Comparison of ENCODE assay signal across 1 cellular context in the genomic region with DNA sequence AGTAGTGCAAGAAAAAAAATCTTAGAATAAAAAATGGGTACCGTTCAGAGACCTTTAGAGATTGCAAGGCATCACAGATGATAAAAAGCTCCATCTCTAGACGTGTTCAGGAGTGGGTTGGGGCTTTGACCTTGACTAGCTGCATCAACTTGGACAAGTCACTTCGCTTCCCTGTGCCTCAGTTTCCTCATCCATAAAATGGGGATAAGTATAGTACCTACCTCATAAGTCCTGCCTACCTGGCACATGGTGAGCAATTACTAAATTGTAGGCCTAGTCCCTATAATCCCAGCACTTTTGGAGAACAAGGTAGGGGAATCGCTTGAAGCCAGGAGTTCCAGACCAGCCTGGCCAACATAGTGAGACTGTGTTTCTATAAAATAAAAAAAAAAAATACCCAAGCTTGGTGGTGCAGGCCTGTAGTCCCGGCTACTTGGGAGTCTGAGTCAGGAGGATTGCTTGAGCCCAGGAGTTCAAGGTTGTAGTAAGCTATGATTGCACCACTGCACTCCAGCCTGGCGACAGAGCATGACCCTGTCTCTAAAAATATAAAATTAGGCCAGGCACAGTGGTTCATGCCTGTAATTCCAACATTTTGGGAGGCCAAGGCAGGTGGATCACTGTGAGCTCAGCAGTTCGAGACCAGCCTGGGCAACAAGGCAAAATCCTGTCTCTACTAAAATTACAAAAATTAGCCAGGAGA.
TF ChIP-seq lines count a peak whose summit lies in the region.

No MANE protein-coding gene starts in this region.

TF ChIP-seq in IMR-90, 13 proteins besides CTCF, POLR2A, EP300 and RAD21:
- no peak for TF ChIP-seq NFE2L2 (IDR thresholded peaks at IDR 0.05; ENCODE audit: low read depth, low read length)
- no peak for TF ChIP-seq BHLHE40 (IDR thresholded peaks at IDR 0.05; ENCODE audit: low read depth, low read length)
- 0 out of 2 replicates have a peak, but pooled peaks have one; percentile 3 for TF ChIP-seq CEBPB (IDR thresholded peaks at IDR 0.05; ENCODE audit: low read depth, low read length)
- TF ChIP-seq MAFK (IDR thresholded peaks at IDR 0.05; ENCODE audit: low read depth, low read length): no peak
- no peak for TF ChIP-seq SMC3 (IDR thresholded peaks at IDR 0.05; ENCODE audit: low read depth, low read length)
- no peak for TF ChIP-seq FOS (IDR thresholded peaks at IDR 0.05; ENCODE audit: low read depth, low read length)
